ENCODE assay signal across 10 cellular contexts in the genomic region with DNA sequence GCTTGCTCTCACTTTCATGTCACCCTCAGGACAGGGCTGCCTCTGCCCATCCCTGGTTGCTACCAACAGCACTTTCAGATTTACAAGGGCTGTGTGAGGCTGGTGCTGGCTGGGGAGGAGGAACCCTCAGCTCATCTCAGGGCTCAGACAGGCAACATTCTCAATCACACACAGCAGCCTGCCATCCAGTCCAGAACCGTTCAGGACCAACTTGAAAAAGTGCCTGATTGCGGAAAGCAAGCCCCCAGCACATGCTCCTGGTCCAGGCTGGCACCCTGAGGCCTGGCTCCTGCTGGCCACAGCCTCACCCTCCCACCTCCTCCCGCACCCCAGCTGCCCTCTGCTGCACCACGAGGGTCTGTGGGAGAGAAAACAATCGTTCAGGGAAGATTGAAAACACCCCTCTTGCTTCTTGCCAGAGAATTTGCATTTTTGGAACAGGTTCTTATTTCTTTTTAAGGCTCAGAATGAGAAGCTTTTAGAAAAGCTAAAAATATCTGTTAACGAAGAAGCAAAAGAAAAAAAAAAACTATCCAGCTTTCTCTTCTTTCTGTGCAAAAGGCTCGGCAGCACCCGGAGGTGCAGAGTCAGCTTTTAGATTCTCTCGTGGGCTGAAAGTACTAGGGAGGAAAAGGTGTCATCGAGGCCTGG.
A peak's percentile ranks its signal among the peaks of the same experiment; 100 is the strongest.
DNase-seq lines count a peak whose midpoint lies in the region; ATAC-seq and TF ChIP-seq lines count a peak whose summit lies in the region.
"Had no signal": no experiment of that assay in that cellular context is flagged by ENCODE, and none has a peak within 500 bp of the region (broad histone marks: within the 10 kb centered on the region; RNA-seq: fewer than 3 reads in every experiment).

No MANE protein-coding gene starts in this region.

- peaks cover 37% of the 10 kb centered on the region for H3K4me1 ChIP-seq in OCI-LY1 (ENCODE audit: insufficient read depth, low read length, severe bottlenecking)
- H3K4me1 ChIP-seq in mesendoderm (ENCODE audit: control insufficient read depth, low read depth, low read length) = no peaks in the 10 kb centered on the region

- H3K56ac ChIP-seq in mesendoderm (ENCODE audit: low read length) = no peak overlapping the region

- H3K36me3 ChIP-seq in GM06990 (ENCODE audit: control insufficient read depth, insufficient read depth, low read length) (no peaks in the 10 kb centered on the region), OCI-LY1 (ENCODE audit: insufficient read depth, low read length) (no peaks in the 10 kb centered on the region), mesendoderm (ENCODE audit: control insufficient read depth, insufficient read depth, low read length) (no peaks in the 10 kb centered on the region)
- H3K36me3 ChIP-seq: esophagus squamous epithelium had no signal

- no peak overlapping the region for H4K5ac ChIP-seq in mesendoderm (ENCODE audit: low read length)

- H3F3A ChIP-seq in OCI-LY1 (ENCODE audit: insufficient read depth, low read length) = no peaks in the 10 kb centered on the region

- WGBS in mesendoderm (ENCODE audit: extremely low coverage, insufficient coverage, low lambda C conversion rate) = no CpG with 5 or more reads among the region's 10 CpGs

- no peak overlapping the region for H3K27ac ChIP-seq in OCI-LY1 (ENCODE audit: low read depth, low read length, poor library complexity, severe bottlenecking)
- no peak overlapping the region for H3K27ac ChIP-seq in mesendoderm (ENCODE audit: low read depth, low read length)
- H3K27ac ChIP-seq: esophagus squamous epithelium had no signal

- no peak overlapping the region; the same call in none of the 2 replicates for H2AFZ ChIP-seq in OCI-LY1 (ENCODE audit: low read length)

- H3K4me3 ChIP-seq in GM06990 (replicated peaks; ENCODE audit: low read depth, low read length) = no peak overlapping the region; the same call in 1 of the 2 replicates
- no peak overlapping the region for H3K4me3 ChIP-seq in OCI-LY1 (ENCODE audit: low read depth, low read length, poor library complexity, severe bottlenecking)
- no peak overlapping the region for H3K4me3 ChIP-seq in mesendoderm (ENCODE audit: low read length)
- H3K4me3 ChIP-seq: esophagus squamous epithelium had no signal

- H2BK15ac ChIP-seq in mesendoderm (replicated peaks; ENCODE audit: low read depth) = no peak overlapping the region

- DNase-seq in GM06990 (ENCODE audit: extremely low read depth, insufficient read length) (peak; percentile 34), mesendoderm (no peak), NCI-H2171 (lab: John Stamatoyannopoulos, UW) (no peak), cerebellum (ENCODE audit: low spot score) (no peak), DMS79 treated with DMSO at 0.1 percent for 48 hours (lab: John Stamatoyannopoulos, UW) (no peak)
- DNase-seq: esophagus squamous epithelium, NCI-H774 had no signal

- H3K79me2 ChIP-seq in OCI-LY1 (ENCODE audit: insufficient read depth, low read length) (no peaks in the 10 kb centered on the region), mesendoderm (ENCODE audit: control insufficient read depth, insufficient read depth, low read length) (no peaks in the 10 kb centered on the region)

- no peaks in the 10 kb centered on the region for H3K79me1 ChIP-seq in mesendoderm (ENCODE audit: low read length)

- no peaks in the 10 kb centered on the region for H3K9me2 ChIP-seq in OCI-LY1 (ENCODE audit: low read depth, low read length)

- peaks cover 11% of the 10 kb centered on the region for H3K9me3 ChIP-seq in OCI-LY1 (ENCODE audit: low read length)
- H3K9me3 ChIP-seq: esophagus squamous epithelium had no signal

- H3K4ac ChIP-seq in mesendoderm (ENCODE audit: low read depth, low read length) = no peak overlapping the region

- no peaks in the 10 kb centered on the region for H4K20me1 ChIP-seq in OCI-LY1 (ENCODE audit: insufficient read depth, low read length)

- no peaks in the 10 kb centered on the region for H3K27me3 ChIP-seq in GM06990 (replicated peaks; ENCODE audit: control insufficient read depth, insufficient read depth, low read length)
- H3K27me3 ChIP-seq in OCI-LY1 (ENCODE audit: insufficient read depth, low read length) = 0 out of 2 replicates have a peak, but pooled peaks cover 4% of the 10 kb centered on the region
- H3K27me3 ChIP-seq in mesendoderm (ENCODE audit: insufficient read depth, low read length, poor library complexity) = no peaks in the 10 kb centered on the region
- H3K27me3 ChIP-seq: esophagus squamous epithelium had no signal

- H4K8ac ChIP-seq in mesendoderm (ENCODE audit: low read depth, low read length) = no peak overlapping the region

- peak; percentile 70 for ATAC-seq in GM21529 (IDR thresholded peaks at IDR 0.05; ENCODE audit: unreplicated experiment)
- no peak for ATAC-seq in HG03025 (IDR thresholded peaks at IDR 0.05; ENCODE audit: low FRiP score, unreplicated experiment)

- peak overlapping the region; percentile 19 for H3K23ac ChIP-seq in mesendoderm (ENCODE audit: low read length)

- no peak overlapping the region for H2BK120ac ChIP-seq in mesendoderm (ENCODE audit: low read depth, low read length)

- H3K9ac ChIP-seq in OCI-LY1 (ENCODE audit: low read length) (no peak overlapping the region), mesendoderm (ENCODE audit: low read length) (no peak overlapping the region)

- H3K18ac ChIP-seq in mesendoderm (ENCODE audit: low read length) = no peak overlapping the region

- TF ChIP-seq CTCF in GM06990 (IDR thresholded peaks at IDR 0.05; ENCODE audit: insufficient read depth, low read length, poor library complexity, severe bottlenecking) (no peak), OCI-LY1 (IDR thresholded peaks at IDR 0.05; ENCODE audit: low read length) (no peak)

- no peak overlapping the region for H2BK5ac ChIP-seq in mesendoderm (ENCODE audit: low read length)

- no peak overlapping the region for H2AK5ac ChIP-seq in mesendoderm (ENCODE audit: low read length)

- peak overlapping the region; percentile 45 for H3K4me2 ChIP-seq in OCI-LY1 (ENCODE audit: low read length)
- no peak overlapping the region for H3K4me2 ChIP-seq in mesendoderm (ENCODE audit: low read length)
